In genomic region chr1:56135864-56136147, GRCh38 we compare ENCODE assay signal across 22 cellular contexts.
DNase-seq lines count a peak whose midpoint lies in the region; ATAC-seq lines count a peak whose summit lies in the region.
"Had no signal": no experiment of that assay in that cellular context is flagged by ENCODE, and none has a peak within 500 bp of the region (broad histone marks: within the 10 kb centered on the region; RNA-seq: fewer than 3 reads in every experiment).

No MANE protein-coding gene starts in this region.

- ATAC-seq in GM18499 (IDR thresholded peaks at IDR 0.05; ENCODE audit: insufficient read depth, unreplicated experiment) (peak; percentile 7), GM21381 (IDR thresholded peaks at IDR 0.05; ENCODE audit: unreplicated experiment) (peak; percentile 23), HG02885 (IDR thresholded peaks at IDR 0.05; ENCODE audit: poor library complexity, unreplicated experiment) (peak; percentile 27), HG03575 (IDR thresholded peaks at IDR 0.05; ENCODE audit: extremely low read depth, insufficient number of reproducible peaks, low FRiP score, unreplicated experiment) (peak; percentile 12), left lobe of liver (no peak)
- no peak for ATAC-seq in activated CD8-positive, alpha-beta T cell treated with anti-CD3 and anti-CD28 coated beads, Interleukin-2, amount 10 ng/mL, durations not matched to agents 7 days and 5 days
- ATAC-seq: A549; left colon; naive thymus-derived CD4-positive, alpha-beta T cell; right cardiac atrium had no signal

- H3K36me3 Mint-ChIP-seq in activated CD8-positive, alpha-beta T cell treated with anti-CD3 and anti-CD28 coated beads, Interleukin-2, amount 10 ng/mL, durations not matched to agents 7 days and 5 days (ENCODE audit: low read depth), result no peaks in the 10 kb centered on the region
- H3K36me3 Mint-ChIP-seq: activated CD4-positive, alpha-beta memory T cell treated with anti-CD3 and anti-CD28 coated beads for 36 hours; naive thymus-derived CD4-positive, alpha-beta T cell had no signal

- DNase-seq in activated CD4-positive, alpha-beta T cell treated with anti-CD3 and anti-CD28 coated beads for 4 hours, result no peak
- no peak for DNase-seq in A172 (ENCODE audit: low spot score)
- no peak for DNase-seq in activated CD8-positive, alpha-beta T cell treated with anti-CD3 and anti-CD28 coated beads, Interleukin-2, amount 10 ng/mL, durations not matched to agents 7 days and 5 days
- DNase-seq in left lobe of liver (ENCODE audit: low spot score), result no peak
- DNase-seq: activated CD4-positive, alpha-beta memory T cell treated with anti-CD3 and anti-CD28 coated beads for 36 hours; activated T-cell treated with anti-CD3 and anti-CD28 coated beads for 4 hours; Calu3; H7; head of caudate nucleus; left colon; naive thymus-derived CD4-positive, alpha-beta T cell; NCI-H1092; NCI-H2029 treated with DMSO at 0.1 percent for 48 hours; NK-92 treated with Interleukin-12 subunit alpha and Interleukin-12 subunit beta, amount 100 ng/mL, for 24 hours; ovary; right cardiac atrium; substantia nigra had no signal

- CTCF ChIA-PET in activated CD8-positive, alpha-beta T cell treated with anti-CD3 and anti-CD28 coated beads, Interleukin-2, amount 10 ng/mL, durations not matched to agents 7 days and 5 days (lab: Charles Lee), result no interaction called here

- H3K27ac Mint-ChIP-seq in activated CD8-positive, alpha-beta T cell treated with anti-CD3 and anti-CD28 coated beads, Interleukin-2, amount 10 ng/mL, durations not matched to agents 7 days and 5 days, result no peak overlapping the region
- H3K27ac Mint-ChIP-seq: activated CD4-positive, alpha-beta memory T cell treated with anti-CD3 and anti-CD28 coated beads for 36 hours; naive thymus-derived CD4-positive, alpha-beta T cell had no signal

- POLR2A ChIA-PET in activated CD8-positive, alpha-beta T cell treated with anti-CD3 and anti-CD28 coated beads, Interleukin-2, amount 10 ng/mL, durations not matched to agents 7 days and 5 days (lab: Charles Lee), result no interaction called here

- H3K4me3 Mint-ChIP-seq in activated CD8-positive, alpha-beta T cell treated with anti-CD3 and anti-CD28 coated beads, Interleukin-2, amount 10 ng/mL, durations not matched to agents 7 days and 5 days, result no peak overlapping the region
- H3K4me3 Mint-ChIP-seq: activated CD4-positive, alpha-beta memory T cell treated with anti-CD3 and anti-CD28 coated beads for 36 hours; naive thymus-derived CD4-positive, alpha-beta T cell had no signal

- H3K4me1 Mint-ChIP-seq in activated CD8-positive, alpha-beta T cell treated with anti-CD3 and anti-CD28 coated beads, Interleukin-2, amount 10 ng/mL, durations not matched to agents 7 days and 5 days (ENCODE audit: low read depth), result no peaks in the 10 kb centered on the region

- no peaks in the 10 kb centered on the region for H3K9me3 Mint-ChIP-seq in activated CD8-positive, alpha-beta T cell treated with anti-CD3 and anti-CD28 coated beads, Interleukin-2, amount 10 ng/mL, durations not matched to agents 7 days and 5 days (ENCODE audit: insufficient read depth)
- H3K9me3 Mint-ChIP-seq: activated CD4-positive, alpha-beta memory T cell treated with anti-CD3 and anti-CD28 coated beads for 36 hours had no signal

- H3K27me3 Mint-ChIP-seq in activated CD8-positive, alpha-beta T cell treated with anti-CD3 and anti-CD28 coated beads, Interleukin-2, amount 10 ng/mL, durations not matched to agents 7 days and 5 days (ENCODE audit: low read depth), result no peaks in the 10 kb centered on the region
- H3K27me3 Mint-ChIP-seq: activated CD4-positive, alpha-beta memory T cell treated with anti-CD3 and anti-CD28 coated beads for 36 hours had no signal

Comparison
In these comparisons a context has a peak if more than half of its experiments do, and no peak if none do; other contexts are left out.
1. ATAC-seq: peak in GM18499 (single experiment), GM21381 (single experiment), HG02885 (single experiment) and HG03575 (single experiment); none in activated CD8-positive, alpha-beta T cell treated with anti-CD3 and anti-CD28 coated beads, Interleukin-2, amount 10 ng/mL, durations not matched to agents 7 days and 5 days (single experiment) and left lobe of liver (single experiment).